In the genomic region with DNA sequence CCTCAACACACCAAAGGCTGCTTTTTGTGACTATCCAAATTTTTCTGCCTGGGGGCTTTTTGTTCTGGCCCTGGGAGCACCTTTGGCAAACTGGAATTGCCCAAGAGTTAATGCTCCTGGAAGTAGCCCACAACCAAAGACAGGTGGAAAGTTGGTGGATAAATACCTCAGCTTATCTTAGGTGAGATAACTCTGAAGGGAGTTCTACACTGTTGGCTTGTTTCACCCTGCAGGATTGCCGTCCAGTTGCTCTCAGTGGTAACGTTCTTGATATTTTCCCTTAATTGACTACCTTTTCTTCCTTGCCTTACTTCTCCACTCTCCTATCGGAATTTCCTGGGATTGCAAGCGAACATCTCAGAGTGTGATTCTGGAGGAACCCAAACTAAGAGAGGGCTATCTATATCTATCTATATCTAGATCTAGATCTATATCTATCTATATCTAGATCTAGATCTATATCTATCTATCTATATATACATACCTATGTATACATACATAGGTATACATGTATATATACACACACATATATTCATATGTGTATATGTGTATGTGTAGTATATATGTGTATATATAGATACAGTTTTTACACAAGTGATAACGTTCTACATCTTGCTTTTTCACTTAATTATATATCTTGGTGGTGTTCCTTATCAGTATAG, we compare ENCODE assay signal across 21 cellular contexts.
"Had no signal": no experiment of that assay in that cellular context is flagged by ENCODE, and none has a peak within 500 bp of the region (broad histone marks: within the 10 kb centered on the region; RNA-seq: fewer than 3 reads in every experiment).

No MANE protein-coding gene starts in this region.

- DNase-seq: central memory CD4-positive, alpha-beta T cell; effector CD4-positive, alpha-beta T cell; immature natural killer cell; islet precursor cell; kidney glomerular epithelial cell; left ventricle myocardium superior; lower lobe of right lung; naive thymus-derived CD8-positive, alpha-beta T cell; nephron progenitor cell; psoas muscle; right cardiac atrium; sigmoid colon; spleen; stimulated activated CD4-positive, alpha-beta T cell treated with anti-CD3 and anti-CD28 coated beads, Interleukin-4, amount 100 ng/mL, for 4 hours; stimulated activated naive B cell treated with anti-CD40 and anti-IgM and Interleukin-4, amounts not matched to agents 10 μg/mL and 1 μg/mL and 100 μg/mL, for 72 hours; thyroid gland had no signal

- H3K36me3 ChIP-seq: gastroesophageal sphincter, lower lobe of right lung, sigmoid colon, spleen, suprapubic skin, thyroid gland had no signal

- H3K9me3 Mint-ChIP-seq: immature natural killer cell; nephron progenitor cell; stimulated activated naive B cell treated with anti-CD40 and anti-IgM and Interleukin-4, amounts not matched to agents 10 μg/mL and 1 μg/mL and 100 μg/mL, for 72 hours; stimulated activated naive CD8-positive, alpha-beta T cell treated with anti-CD3 and anti-CD28 coated beads, Interleukin-15, Interleukin-2, amounts not matched to agents 100 ng/mL and 50 ng/mL, for 24 hours; type B pancreatic cell had no signal

- H3K9me3 ChIP-seq: gastroesophageal sphincter, lower lobe of right lung, psoas muscle, sigmoid colon, spleen, suprapubic skin, thyroid gland had no signal

- H3K27ac Mint-ChIP-seq: immature natural killer cell; naive thymus-derived CD8-positive, alpha-beta T cell; nephron progenitor cell; stimulated activated naive B cell treated with anti-CD40 and anti-IgM and Interleukin-4, amounts not matched to agents 10 μg/mL and 1 μg/mL and 100 μg/mL, for 72 hours; stimulated activated naive CD8-positive, alpha-beta T cell treated with anti-CD3 and anti-CD28 coated beads, Interleukin-15, Interleukin-2, amounts not matched to agents 100 ng/mL and 50 ng/mL, for 24 hours; type B pancreatic cell had no signal

- H3K4me3 ChIP-seq: coronary artery, gastroesophageal sphincter, lower lobe of right lung, psoas muscle, sigmoid colon, spleen, suprapubic skin, thyroid gland had no signal

- H3K4me1 ChIP-seq: lower lobe of right lung, psoas muscle, sigmoid colon, spleen had no signal

- H3K4me1 Mint-ChIP-seq: immature natural killer cell; naive thymus-derived CD8-positive, alpha-beta T cell; stimulated activated naive B cell treated with anti-CD40 and anti-IgM and Interleukin-4, amounts not matched to agents 10 μg/mL and 1 μg/mL and 100 μg/mL, for 72 hours had no signal

- H3K4me3 Mint-ChIP-seq: immature natural killer cell; naive thymus-derived CD8-positive, alpha-beta T cell; nephron progenitor cell; stimulated activated naive B cell treated with anti-CD40 and anti-IgM and Interleukin-4, amounts not matched to agents 10 μg/mL and 1 μg/mL and 100 μg/mL, for 72 hours; stimulated activated naive CD8-positive, alpha-beta T cell treated with anti-CD3 and anti-CD28 coated beads, Interleukin-15, Interleukin-2, amounts not matched to agents 100 ng/mL and 50 ng/mL, for 24 hours; type B pancreatic cell had no signal

- H3K27ac ChIP-seq: coronary artery, gastroesophageal sphincter, lower lobe of right lung, psoas muscle, sigmoid colon, spleen, suprapubic skin, thyroid gland had no signal

- H3K36me3 Mint-ChIP-seq: immature natural killer cell; naive thymus-derived CD8-positive, alpha-beta T cell; stimulated activated naive B cell treated with anti-CD40 and anti-IgM and Interleukin-4, amounts not matched to agents 10 μg/mL and 1 μg/mL and 100 μg/mL, for 72 hours; type B pancreatic cell had no signal

- ATAC-seq: gastroesophageal sphincter; left ventricle myocardium superior; lower lobe of right lung; naive thymus-derived CD8-positive, alpha-beta T cell; psoas muscle; right cardiac atrium; stimulated activated naive B cell treated with anti-CD40 and anti-IgM and Interleukin-4, amounts not matched to agents 10 μg/mL and 1 μg/mL and 100 μg/mL, for 72 hours had no signal

- H3K27me3 ChIP-seq: gastroesophageal sphincter, sigmoid colon, suprapubic skin, thyroid gland had no signal
